In genomic region chr7:443279-443833, GRCh38 we compare ENCODE assay signal across 7 cellular contexts.
"Had no signal": no experiment of that assay in that cellular context is flagged by ENCODE, and none has a peak within 500 bp of the region (broad histone marks: within the 10 kb centered on the region; RNA-seq: fewer than 3 reads in every experiment).

No MANE protein-coding gene starts in this region.

- H2AFZ ChIP-seq: GM23248 had no signal

- H3K9ac ChIP-seq: GM23248 had no signal

- H3K4me3 ChIP-seq: GM23248 had no signal

- DNase-seq: GM23248, GOT3, H9, HCEC 1CT, HFFc6, KG1 had no signal

- FAIRE-seq: H54 had no signal

- H3K27ac ChIP-seq: GM23248 had no signal
